ENCODE assay signal across 1 cellular context in genomic region chr11:13883589-13883988, GRCh38.
TF ChIP-seq lines count a peak whose summit lies in the region.

No MANE protein-coding gene starts in this region.

TF ChIP-seq in GM23338, 12 proteins besides CTCF, POLR2A, EP300 and RAD21 (continued from another document):
- TF ChIP-seq, protein P1, sequence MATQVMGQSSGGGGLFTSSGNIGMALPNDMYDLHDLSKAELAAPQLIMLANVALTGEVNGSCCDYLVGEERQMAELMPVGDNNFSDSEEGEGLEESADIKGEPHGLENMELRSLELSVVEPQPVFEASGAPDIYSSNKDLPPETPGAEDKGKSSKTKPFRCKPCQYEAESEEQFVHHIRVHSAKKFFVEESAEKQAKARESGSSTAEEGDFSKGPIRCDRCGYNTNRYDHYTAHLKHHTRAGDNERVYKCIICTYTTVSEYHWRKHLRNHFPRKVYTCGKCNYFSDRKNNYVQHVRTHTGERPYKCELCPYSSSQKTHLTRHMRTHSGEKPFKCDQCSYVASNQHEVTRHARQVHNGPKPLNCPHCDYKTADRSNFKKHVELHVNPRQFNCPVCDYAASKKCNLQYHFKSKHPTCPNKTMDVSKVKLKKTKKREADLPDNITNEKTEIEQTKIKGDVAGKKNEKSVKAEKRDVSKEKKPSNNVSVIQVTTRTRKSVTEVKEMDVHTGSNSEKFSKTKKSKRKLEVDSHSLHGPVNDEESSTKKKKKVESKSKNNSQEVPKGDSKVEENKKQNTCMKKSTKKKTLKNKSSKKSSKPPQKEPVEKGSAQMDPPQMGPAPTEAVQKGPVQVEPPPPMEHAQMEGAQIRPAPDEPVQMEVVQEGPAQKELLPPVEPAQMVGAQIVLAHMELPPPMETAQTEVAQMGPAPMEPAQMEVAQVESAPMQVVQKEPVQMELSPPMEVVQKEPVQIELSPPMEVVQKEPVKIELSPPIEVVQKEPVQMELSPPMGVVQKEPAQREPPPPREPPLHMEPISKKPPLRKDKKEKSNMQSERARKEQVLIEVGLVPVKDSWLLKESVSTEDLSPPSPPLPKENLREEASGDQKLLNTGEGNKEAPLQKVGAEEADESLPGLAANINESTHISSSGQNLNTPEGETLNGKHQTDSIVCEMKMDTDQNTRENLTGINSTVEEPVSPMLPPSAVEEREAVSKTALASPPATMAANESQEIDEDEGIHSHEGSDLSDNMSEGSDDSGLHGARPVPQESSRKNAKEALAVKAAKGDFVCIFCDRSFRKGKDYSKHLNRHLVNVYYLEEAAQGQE (IDR thresholded peaks at IDR 0.05; ENCODE audit: unreplicated experiment) = no peak
- no peak for TF ChIP-seq NANOG (IDR thresholded peaks at IDR 0.05; ENCODE audit: borderline replicate concordance)
- TF ChIP-seq, protein P2, sequence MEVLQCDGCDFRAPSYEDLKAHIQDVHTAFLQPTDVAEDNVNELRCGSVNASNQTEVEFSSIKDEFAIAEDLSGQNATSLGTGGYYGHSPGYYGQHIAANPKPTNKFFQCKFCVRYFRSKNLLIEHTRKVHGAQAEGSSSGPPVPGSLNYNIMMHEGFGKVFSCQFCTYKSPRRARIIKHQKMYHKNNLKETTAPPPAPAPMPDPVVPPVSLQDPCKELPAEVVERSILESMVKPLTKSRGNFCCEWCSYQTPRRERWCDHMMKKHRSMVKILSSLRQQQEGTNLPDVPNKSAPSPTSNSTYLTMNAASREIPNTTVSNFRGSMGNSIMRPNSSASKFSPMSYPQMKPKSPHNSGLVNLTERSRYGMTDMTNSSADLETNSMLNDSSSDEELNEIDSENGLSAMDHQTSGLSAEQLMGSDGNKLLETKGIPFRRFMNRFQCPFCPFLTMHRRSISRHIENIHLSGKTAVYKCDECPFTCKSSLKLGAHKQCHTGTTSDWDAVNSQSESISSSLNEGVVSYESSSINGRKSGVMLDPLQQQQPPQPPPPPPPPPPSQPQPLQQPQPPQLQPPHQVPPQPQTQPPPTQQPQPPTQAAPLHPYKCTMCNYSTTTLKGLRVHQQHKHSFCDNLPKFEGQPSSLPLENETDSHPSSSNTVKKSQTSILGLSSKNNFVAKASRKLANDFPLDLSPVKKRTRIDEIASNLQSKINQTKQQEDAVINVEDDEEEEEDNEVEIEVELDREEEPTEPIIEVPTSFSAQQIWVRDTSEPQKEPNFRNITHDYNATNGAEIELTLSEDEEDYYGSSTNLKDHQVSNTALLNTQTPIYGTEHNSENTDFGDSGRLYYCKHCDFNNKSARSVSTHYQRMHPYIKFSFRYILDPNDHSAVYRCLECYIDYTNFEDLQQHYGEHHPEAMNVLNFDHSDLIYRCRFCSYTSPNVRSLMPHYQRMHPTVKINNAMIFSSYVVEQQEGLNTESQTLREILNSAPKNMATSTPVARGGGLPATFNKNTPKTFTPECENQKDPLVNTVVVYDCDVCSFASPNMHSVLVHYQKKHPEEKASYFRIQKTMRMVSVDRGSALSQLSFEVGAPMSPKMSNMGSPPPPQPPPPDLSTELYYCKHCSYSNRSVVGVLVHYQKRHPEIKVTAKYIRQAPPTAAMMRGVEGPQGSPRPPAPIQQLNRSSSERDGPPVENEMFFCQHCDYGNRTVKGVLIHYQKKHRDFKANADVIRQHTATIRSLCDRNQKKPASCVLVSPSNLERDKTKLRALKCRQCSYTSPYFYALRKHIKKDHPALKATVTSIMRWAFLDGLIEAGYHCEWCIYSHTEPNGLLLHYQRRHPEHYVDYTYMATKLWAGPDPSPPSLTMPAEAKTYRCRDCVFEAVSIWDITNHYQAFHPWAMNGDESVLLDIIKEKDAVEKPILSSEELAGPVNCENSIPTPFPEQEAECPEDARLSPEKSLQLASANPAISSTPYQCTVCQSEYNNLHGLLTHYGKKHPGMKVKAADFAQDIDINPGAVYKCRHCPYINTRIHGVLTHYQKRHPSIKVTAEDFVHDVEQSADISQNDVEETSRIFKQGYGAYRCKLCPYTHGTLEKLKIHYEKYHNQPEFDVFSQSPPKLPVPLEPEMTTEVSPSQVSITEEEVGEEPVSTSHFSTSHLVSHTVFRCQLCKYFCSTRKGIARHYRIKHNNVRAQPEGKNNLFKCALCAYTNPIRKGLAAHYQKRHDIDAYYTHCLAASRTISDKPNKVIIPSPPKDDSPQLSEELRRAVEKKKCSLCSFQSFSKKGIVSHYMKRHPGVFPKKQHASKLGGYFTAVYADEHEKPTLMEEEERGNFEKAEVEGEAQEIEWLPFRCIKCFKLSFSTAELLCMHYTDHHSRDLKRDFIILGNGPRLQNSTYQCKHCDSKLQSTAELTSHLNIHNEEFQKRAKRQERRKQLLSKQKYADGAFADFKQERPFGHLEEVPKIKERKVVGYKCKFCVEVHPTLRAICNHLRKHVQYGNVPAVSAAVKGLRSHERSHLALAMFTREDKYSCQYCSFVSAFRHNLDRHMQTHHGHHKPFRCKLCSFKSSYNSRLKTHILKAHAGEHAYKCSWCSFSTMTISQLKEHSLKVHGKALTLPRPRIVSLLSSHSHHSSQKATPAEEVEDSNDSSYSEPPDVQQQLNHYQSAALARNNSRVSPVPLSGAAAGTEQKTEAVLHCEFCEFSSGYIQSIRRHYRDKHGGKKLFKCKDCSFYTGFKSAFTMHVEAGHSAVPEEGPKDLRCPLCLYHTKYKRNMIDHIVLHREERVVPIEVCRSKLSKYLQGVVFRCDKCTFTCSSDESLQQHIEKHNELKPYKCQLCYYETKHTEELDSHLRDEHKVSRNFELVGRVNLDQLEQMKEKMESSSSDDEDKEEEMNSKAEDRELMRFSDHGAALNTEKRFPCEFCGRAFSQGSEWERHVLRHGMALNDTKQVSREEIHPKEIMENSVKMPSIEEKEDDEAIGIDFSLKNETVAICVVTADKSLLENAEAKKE (CRISPR knock-in tag; IDR thresholded peaks at IDR 0.05) = no peak
